14 cellular contexts compared by ENCODE assay signal in genomic region chr5:154162475-154163217, GRCh38. TPM values are rescaled to one million over a fixed set of nuclear protein-coding genes. Genes with fewer than 3 reads are reported as not detected.
DNase-seq lines count a peak whose midpoint lies in the region; TF ChIP-seq lines count a peak whose summit lies in the region.
"Had no signal": no experiment of that assay in that cellular context is flagged by ENCODE, and none has a peak within 500 bp of the region (broad histone marks: within the 10 kb centered on the region; RNA-seq: fewer than 3 reads in every experiment).

No MANE protein-coding gene starts in this region.

- no peaks in the 10 kb centered on the region for H3K79me2 ChIP-seq in neural progenitor cell (ENCODE audit: low read depth)

- H3K27me3 ChIP-seq in neural progenitor cell: no peaks in the 10 kb centered on the region
- H3K27me3 ChIP-seq in esophagus squamous epithelium: peaks cover 0 to 23% (median 0%) of the 10 kb centered on the region in 4 donors
- H3K27me3 ChIP-seq: BLaER1 had no signal

- H4K20me1 ChIP-seq in neural progenitor cell (ENCODE audit: low read depth): no peaks in the 10 kb centered on the region
- H4K20me1 ChIP-seq: BLaER1 had no signal

- peak overlapping the region; percentile 38 for H2AFZ ChIP-seq in neural progenitor cell (replicated peaks)

- peaks cover 56% of the 10 kb centered on the region for H3K4me1 ChIP-seq in neural progenitor cell
- H3K4me1 ChIP-seq in esophagus squamous epithelium: no peaks in the 10 kb centered on the region
- H3K4me1 ChIP-seq: BLaER1 had no signal

- H3K27ac Mint-ChIP-seq in neural progenitor cell: no peak overlapping the region

- no peak overlapping the region for H3K4me3 Mint-ChIP-seq in neural progenitor cell

- no peak for TF ChIP-seq CTCF in neural progenitor cell (IDR thresholded peaks at IDR 0.05)
- TF ChIP-seq CTCF in esophagus squamous epithelium (IDR thresholded peaks at IDR 0.05): no peak

- H3K9me3 ChIP-seq in neural progenitor cell (ENCODE audit: low read depth) (no peaks in the 10 kb centered on the region), esophagus squamous epithelium (no peaks in the 10 kb centered on the region)
- H3K9me3 ChIP-seq: BLaER1 had no signal

- H3F3A ChIP-seq in neural progenitor cell (ENCODE audit: low read depth): peaks cover 53% of the 10 kb centered on the region

- intact Hi-C loops in esophagus squamous epithelium (cut with DNase I): no loop called here

- no peaks in the 10 kb centered on the region for H3K9me3 Mint-ChIP-seq in neural progenitor cell

- H3K4me3 ChIP-seq in neural progenitor cell (no peak overlapping the region), esophagus squamous epithelium (no peak overlapping the region)
- H3K4me3 ChIP-seq: BLaER1 had no signal

- H3K36me3 ChIP-seq in neural progenitor cell (no peaks in the 10 kb centered on the region), esophagus squamous epithelium (no peaks in the 10 kb centered on the region)
- H3K36me3 ChIP-seq: BLaER1 had no signal

- in situ Hi-C loops in KBM-7 (cut with MboI; ENCODE audit: low pct_unique_long_range_greater_than_20kb, low sequenced_read_pairs): no loop called here

- no peaks in the 10 kb centered on the region for H3K36me3 Mint-ChIP-seq in neural progenitor cell

- peaks cover 59% of the 10 kb centered on the region for H3K4me1 Mint-ChIP-seq in neural progenitor cell

- H3K27ac ChIP-seq in neural progenitor cell: no peak overlapping the region
- H3K27ac ChIP-seq in esophagus squamous epithelium: no peak overlapping the region
- H3K27ac ChIP-seq: BLaER1, HL-60 had no signal

- WGBS in esophagus squamous epithelium, 2 donors: 50 to 55% methylated on average over 7 of the region's 7 CpGs

- DNase-seq in DMS79 treated with DMSO at 0.1 percent for 48 hours (lab: John Stamatoyannopoulos, UW) (peak; percentile 52), NCI-H187 treated with DMSO at 0.1 percent for 48 hours (lab: John Stamatoyannopoulos, UW) (peak; percentile 79), epidermal melanocyte (ENCODE audit: insufficient read length, low spot score) (peak; percentile 27), neural progenitor cell (ENCODE audit: low spot score) (no peak), AML-193 (lab: John Stamatoyannopoulos, UW) (no peak), esophagus squamous epithelium (lab: John Stamatoyannopoulos, UW) (no peak), KBM-7 (no peak)
- DNase-seq: activated effector memory CD4-positive, alpha-beta T cell treated with anti-CD3 and anti-CD28 coated beads, Interleukin-2, amount 50 U/mL, for 16 hours; hippocampal formation; Kasumi-1; NCI-H146; SHP77 had no signal

- no peak overlapping the region for H3K9ac ChIP-seq in neural progenitor cell
- H3K9ac ChIP-seq: BLaER1 had no signal

- H3K27me3 Mint-ChIP-seq in neural progenitor cell (ENCODE audit: insufficient read depth, low read depth): peaks cover 12% of the 10 kb centered on the region

- H3K4me2 ChIP-seq in neural progenitor cell: no peak overlapping the region
- H3K4me2 ChIP-seq: BLaER1 had no signal

- no peak for TF ChIP-seq POLR2A in esophagus squamous epithelium (IDR thresholded peaks at IDR 0.05)

RNA-seq across cellular contexts. Expression of gene GALNT10, which starts 27.9 kb away (rescaled TPM):
- 10.2 and 10.5 TPM in 2 replicates for total RNA-seq in neural progenitor cell (ENCODE audit: low replicate concordance)
- total RNA-seq in esophagus squamous epithelium: 10 to 100 TPM in 1 of 4 donors, 1 to 10 TPM in 3; 3.6 to 47.2 (median 9.0) TPM

Comparison
In these comparisons a context has a peak if more than half of its experiments do, and no peak if none do; other contexts are left out.
1. DNase-seq: peak in DMS79 treated with DMSO at 0.1 percent for 48 hours (single experiment), NCI-H187 treated with DMSO at 0.1 percent for 48 hours (single experiment) and epidermal melanocyte (single experiment); none in neural progenitor cell (single experiment), AML-193 (0 of 2), esophagus squamous epithelium (single experiment) and KBM-7 (single experiment).